ENCODE assay signal across 19 cellular contexts in the genomic region with DNA sequence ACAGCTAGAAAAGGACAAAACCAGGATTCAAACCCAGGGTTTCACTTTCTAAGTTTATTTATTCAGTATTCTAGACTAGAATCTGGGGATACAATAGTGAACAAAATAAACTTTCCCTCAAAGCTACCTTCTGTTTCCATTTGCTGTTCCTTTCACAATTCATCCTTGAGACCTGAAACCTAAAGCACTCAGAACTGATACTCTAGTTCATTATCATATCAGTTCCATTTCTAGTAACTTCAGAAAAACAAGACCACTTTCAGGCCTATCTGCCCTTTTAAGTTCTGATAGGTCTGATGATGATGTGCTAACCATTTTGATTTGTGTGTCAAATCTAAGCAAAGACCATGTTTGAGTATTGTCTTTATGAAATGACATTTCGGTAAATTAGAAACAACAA. TPM values are rescaled to one million over a fixed set of nuclear protein-coding genes. Genes with fewer than 3 reads are reported as not detected.
DNase-seq lines count a peak whose midpoint lies in the region; ATAC-seq, FAIRE-seq and TF ChIP-seq lines count a peak whose summit lies in the region.
"Had no signal": no experiment of that assay in that cellular context is flagged by ENCODE, and none has a peak within 500 bp of the region (broad histone marks: within the 10 kb centered on the region; RNA-seq: fewer than 3 reads in every experiment).

No MANE protein-coding gene starts in this region.

- CTCF ChIA-PET in A549 (lab: Yijun Ruan, JAX) = no interaction called here

- TF ChIP-seq CTCF in A549 (IDR thresholded peaks at IDR 0.05) (no peak), foreskin keratinocyte (conservative IDR thresholded peaks at IDR 0.05) (no peak)

- H3K27me3 ChIP-seq in foreskin keratinocyte = no peaks in the 10 kb centered on the region
- H3K27me3 ChIP-seq: tibial artery had no signal

- no peaks in the 10 kb centered on the region for H3K36me3 Mint-ChIP-seq in activated T-helper 1 cell treated with anti-CD3 and anti-CD28 coated beads, Interleukin-12 subunit alpha, Interleukin-12 subunit beta, Interleukin-2, Interleukin-4 antibody, amounts not matched to agents 30 ng/mL and 10 ng/mL and 1 ng/mL, durations not matched to agents 14 hours and 24 hours and 36 hours (ENCODE audit: low read depth)
- H3K36me3 Mint-ChIP-seq: memory B cell had no signal

- FAIRE-seq in A549 (lab: Jason Lieb, UNC) = peak; percentile 92

- 81% methylated on average over 1 of the region's 1 CpG for WGBS in A549 (ENCODE audit: missing lambda C conversion rate)

- TF ChIP-seq EP300 in A549 (IDR thresholded peaks at IDR 0.05) = no peak

- intact Hi-C loops in activated T-helper 1 cell treated with anti-CD3 and anti-CD28 coated beads, Interleukin-12 subunit alpha, Interleukin-12 subunit beta, Interleukin-2, Interleukin-4 antibody, amounts not matched to agents 30 ng/mL and 10 ng/mL and 1 ng/mL, durations not matched to agents 14 hours and 24 hours and 36 hours (cut with micrococcal nuclease) = no loop called here

- POLR2A ChIA-PET in A549 (lab: Yijun Ruan, JAX) = no interaction called here

- no peak overlapping the region for H3K4me3 ChIP-seq in A549
- H3K4me3 ChIP-seq: coronary artery, tibial artery had no signal

- no peaks in the 10 kb centered on the region for H3K4me1 Mint-ChIP-seq in activated T-helper 1 cell treated with anti-CD3 and anti-CD28 coated beads, Interleukin-12 subunit alpha, Interleukin-12 subunit beta, Interleukin-2, Interleukin-4 antibody, amounts not matched to agents 30 ng/mL and 10 ng/mL and 1 ng/mL, durations not matched to agents 14 hours and 24 hours and 36 hours (ENCODE audit: low read depth)
- H3K4me1 Mint-ChIP-seq: immature natural killer cell, memory B cell had no signal

- no peak for TF ChIP-seq POLR2A in A549 (IDR thresholded peaks at IDR 0.05; ENCODE audit: low read length)

- H3K4me1 ChIP-seq in A549 (no peaks in the 10 kb centered on the region), foreskin keratinocyte (no peaks in the 10 kb centered on the region)
- H3K4me1 ChIP-seq: tibial artery had no signal

- H3K27ac Mint-ChIP-seq in activated T-helper 1 cell treated with anti-CD3 and anti-CD28 coated beads, Interleukin-12 subunit alpha, Interleukin-12 subunit beta, Interleukin-2, Interleukin-4 antibody, amounts not matched to agents 30 ng/mL and 10 ng/mL and 1 ng/mL, durations not matched to agents 14 hours and 24 hours and 36 hours = no peak overlapping the region
- H3K27ac Mint-ChIP-seq: immature natural killer cell, memory B cell had no signal

- H3K9me3 ChIP-seq in A549 = no peaks in the 10 kb centered on the region
- H3K9me3 ChIP-seq: tibial artery had no signal

- ATAC-seq in A549 (no peak), GM21786 (IDR thresholded peaks at IDR 0.05; ENCODE audit: unreplicated experiment) (peak; percentile 62), HG03342 (IDR thresholded peaks at IDR 0.05; ENCODE audit: unreplicated experiment) (peak; percentile 71), foreskin keratinocyte (no peak), HG03571 (IDR thresholded peaks at IDR 0.05; ENCODE audit: unreplicated experiment) (no peak)

- no peak overlapping the region for H3K27ac ChIP-seq in A549
- H3K27ac ChIP-seq in foreskin keratinocyte = no peak overlapping the region
- H3K27ac ChIP-seq: coronary artery, epithelial cell of prostate, tibial artery had no signal

- no peak for DNase-seq in A549 (ENCODE audit: low read depth in 1 of 2, low spot score in 1 of 2)
- peak; percentile 3 for DNase-seq in GM19240 (ENCODE audit: insufficient read length, low spot score)
- DNase-seq in foreskin keratinocyte = no peak
- DNase-seq in activated T-helper 1 cell treated with anti-CD3 and anti-CD28 coated beads, Interleukin-12 subunit alpha, Interleukin-12 subunit beta, Interleukin-2, Interleukin-4 antibody, amounts not matched to agents 30 ng/mL and 10 ng/mL and 1 ng/mL, durations not matched to agents 14 hours and 24 hours and 36 hours (ENCODE audit: low spot score) = no peak
- DNase-seq in stimulated activated naive CD4-positive, alpha-beta T cell (lab: John Stamatoyannopoulos, UW) = no peak
- DNase-seq: immature natural killer cell, KG1, NCI-H146, NCI-H510A, retina, tibial artery had no signal

- H3K27me3 Mint-ChIP-seq in activated T-helper 1 cell treated with anti-CD3 and anti-CD28 coated beads, Interleukin-12 subunit alpha, Interleukin-12 subunit beta, Interleukin-2, Interleukin-4 antibody, amounts not matched to agents 30 ng/mL and 10 ng/mL and 1 ng/mL, durations not matched to agents 14 hours and 24 hours and 36 hours (ENCODE audit: insufficient read depth) = peaks cover 2% of the 10 kb centered on the region
- H3K27me3 Mint-ChIP-seq: memory B cell had no signal

- TF ChIP-seq RAD21 in A549 (conservative IDR thresholded peaks at IDR 0.05 in 1 of 2, IDR thresholded peaks at IDR 0.05 in 1 of 2) = no peak

- H3K9me3 Mint-ChIP-seq in activated T-helper 1 cell treated with anti-CD3 and anti-CD28 coated beads, Interleukin-12 subunit alpha, Interleukin-12 subunit beta, Interleukin-2, Interleukin-4 antibody, amounts not matched to agents 30 ng/mL and 10 ng/mL and 1 ng/mL, durations not matched to agents 14 hours and 24 hours and 36 hours = no peaks in the 10 kb centered on the region
- H3K9me3 Mint-ChIP-seq: immature natural killer cell, memory B cell, neural crest cell had no signal

- no peak overlapping the region for H3K4me2 ChIP-seq in A549

- H3K4me3 Mint-ChIP-seq in activated T-helper 1 cell treated with anti-CD3 and anti-CD28 coated beads, Interleukin-12 subunit alpha, Interleukin-12 subunit beta, Interleukin-2, Interleukin-4 antibody, amounts not matched to agents 30 ng/mL and 10 ng/mL and 1 ng/mL, durations not matched to agents 14 hours and 24 hours and 36 hours = no peak overlapping the region
- H3K4me3 Mint-ChIP-seq: immature natural killer cell, memory B cell, neural crest cell had no signal

TF ChIP-seq in A549, 52 proteins besides CTCF, POLR2A, EP300 and RAD21:
- no peak for TF ChIP-seq RFX5 (IDR thresholded peaks at IDR 0.05)
- no peak for TF ChIP-seq JUNB (IDR thresholded peaks at IDR 0.05)
- no peak for TF ChIP-seq PHF8 (IDR thresholded peaks at IDR 0.05; ENCODE audit: borderline replicate concordance, low read depth)
- TF ChIP-seq CBX2 (IDR thresholded peaks at IDR 0.05; ENCODE audit: borderline replicate concordance, low read depth) = no peak
- no peak for TF ChIP-seq CEBPB (IDR thresholded peaks at IDR 0.05)
- TF ChIP-seq EHMT2 (IDR thresholded peaks at IDR 0.05; ENCODE audit: low read depth) = no peak
- no peak for TF ChIP-seq RNF2 (IDR thresholded peaks at IDR 0.05; ENCODE audit: borderline replicate concordance, low read depth)
- TF ChIP-seq, protein P1, sequence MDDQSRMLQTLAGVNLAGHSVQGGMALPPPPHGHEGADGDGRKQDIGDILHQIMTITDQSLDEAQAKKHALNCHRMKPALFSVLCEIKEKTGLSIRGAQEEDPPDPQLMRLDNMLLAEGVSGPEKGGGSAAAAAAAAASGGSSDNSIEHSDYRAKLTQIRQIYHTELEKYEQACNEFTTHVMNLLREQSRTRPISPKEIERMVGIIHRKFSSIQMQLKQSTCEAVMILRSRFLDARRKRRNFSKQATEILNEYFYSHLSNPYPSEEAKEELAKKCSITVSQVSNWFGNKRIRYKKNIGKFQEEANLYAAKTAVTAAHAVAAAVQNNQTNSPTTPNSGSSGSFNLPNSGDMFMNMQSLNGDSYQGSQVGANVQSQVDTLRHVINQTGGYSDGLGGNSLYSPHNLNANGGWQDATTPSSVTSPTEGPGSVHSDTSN (IDR thresholded peaks at IDR 0.05) = no peak
- no peak for TF ChIP-seq HOXB5 (CRISPR knock-in tag; IDR thresholded peaks at IDR 0.05)
- TF ChIP-seq ZSCAN20 (CRISPR knock-in tag; IDR thresholded peaks at IDR 0.05) = no peak

RNA-seq across cellular contexts. Expression of a gene that starts 7.8 kb away (rescaled TPM):
- 1.1 and 1.2 TPM in 2 replicates for polyA plus RNA-seq in A549 (2011; rRNA removed)
- 0.25 and 0.30 TPM in 2 replicates for polyA plus RNA-seq in A549 (2012; cell fraction: cytosol; rRNA removed)
- polyA plus RNA-seq in A549 (2012; cell fraction: nucleus; rRNA removed) = 0.17 and 0.21 TPM in 2 replicates
- polyA plus RNA-seq in A549 (2017; fragmentation: RNase III; extraction: RNeasy Plus Mini Kit Qiagen cat#74134 plus additional on column Dnase treatment) = 0.32 to 0.47 TPM (median 0.34 TPM) in 3 replicates
- polyA minus RNA-seq in A549 (2011; rRNA and poly(A)+ RNA removed) = 0.78 and 1.3 TPM in 2 replicates
- 0.21 and 0.24 TPM in 2 replicates for total RNA-seq in foreskin keratinocyte
- polyA plus RNA-seq in foreskin keratinocyte = 0.07 and 0.09 TPM in 2 replicates
- total RNA-seq in activated T-helper 1 cell treated with anti-CD3 and anti-CD28 coated beads, Interleukin-12 subunit alpha, Interleukin-12 subunit beta, Interleukin-2, Interleukin-4 antibody, amounts not matched to agents 30 ng/mL and 10 ng/mL and 1 ng/mL, durations not matched to agents 14 hours and 24 hours and 36 hours = 0.27 and 0.39 TPM in 2 replicates
- total RNA-seq: glomerular endothelial cell had no signal

Comparison
In these comparisons a context has a peak if more than half of its experiments do, and no peak if none do; other contexts are left out.
1. ATAC-seq: peak in GM21786 (single experiment) and HG03342 (single experiment); none in A549 (0 of 2), foreskin keratinocyte (single experiment) and HG03571 (single experiment).